12 cellular contexts compared by ENCODE assay signal in the genomic region with DNA sequence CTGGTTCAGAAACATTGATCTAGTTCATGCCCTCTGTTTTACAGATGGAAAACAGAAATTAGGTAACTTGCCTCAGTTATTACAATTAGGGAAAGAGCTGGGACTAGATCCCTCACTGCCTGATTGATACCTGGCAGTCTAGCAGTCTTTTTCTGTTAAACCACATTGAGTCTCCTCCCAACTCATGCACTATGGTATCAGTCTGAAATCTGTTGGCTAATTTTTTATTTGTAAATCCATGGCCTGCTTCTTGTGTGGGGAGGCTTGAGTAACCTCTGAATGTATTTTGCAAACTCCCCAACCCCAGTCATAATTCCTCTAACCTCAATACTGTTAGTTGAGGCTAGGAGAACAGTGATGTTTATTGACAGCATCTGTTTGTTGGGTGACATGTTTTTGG.
"Had no signal": no experiment of that assay in that cellular context is flagged by ENCODE, and none has a peak within 500 bp of the region (broad histone marks: within the 10 kb centered on the region; RNA-seq: fewer than 3 reads in every experiment).

No MANE protein-coding gene starts in this region.

- H3K27me3 Mint-ChIP-seq: naive B cell had no signal

- ATAC-seq: gastrocnemius medialis had no signal

- DNase-seq: activated CD4-positive, alpha-beta T cell treated with anti-CD3 and anti-CD28 coated beads for 4 hours; activated effector memory CD4-positive, alpha-beta T cell treated with Interleukin-2 at 50 U/mL for 16 hours; caudate nucleus; colonic mucosa; effector CD4-positive, alpha-beta T cell; gastrocnemius medialis; naive B cell; SJCRH30; SW 1271; transverse colon had no signal

- H3K4me3 Mint-ChIP-seq: naive B cell had no signal

- H3K4me1 ChIP-seq: colonic mucosa had no signal

- H3K9me3 Mint-ChIP-seq: naive B cell had no signal

- H3K27ac ChIP-seq: colonic mucosa, gastrocnemius medialis, SJCRH30, transverse colon, VCaP had no signal

- H3K9me3 ChIP-seq: colonic mucosa, gastrocnemius medialis, SJCRH30, transverse colon had no signal

- H3K4me3 ChIP-seq: colonic mucosa, gastrocnemius medialis, SJCRH30, skin epidermis, transverse colon had no signal

- H3K27me3 ChIP-seq: colonic mucosa, gastrocnemius medialis, SJCRH30, transverse colon had no signal
